ENCODE assay signal across 19 cellular contexts in the genomic region with DNA sequence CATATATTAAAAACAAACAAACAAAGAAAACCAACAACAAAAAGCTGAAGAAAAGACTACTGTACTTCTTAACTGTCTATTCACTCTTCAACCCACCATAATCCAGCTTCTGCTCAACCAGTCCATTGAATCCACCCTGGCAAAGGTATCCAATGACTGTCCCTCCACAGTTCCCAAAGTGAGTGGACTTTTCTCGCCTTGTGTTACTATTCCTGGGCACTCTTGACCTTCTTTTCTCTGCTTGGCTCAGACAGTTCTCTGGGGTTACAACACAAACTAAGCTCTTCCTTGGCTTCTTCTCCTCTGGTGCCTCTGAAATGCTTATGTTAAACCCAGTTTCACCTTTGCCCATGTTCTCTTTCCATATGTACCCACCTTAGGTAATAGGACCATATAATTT.
DNase-seq lines count a peak whose midpoint lies in the region; ATAC-seq and TF ChIP-seq lines count a peak whose summit lies in the region.
"Had no signal": no experiment of that assay in that cellular context is flagged by ENCODE, and none has a peak within 500 bp of the region (broad histone marks: within the 10 kb centered on the region; RNA-seq: fewer than 3 reads in every experiment).

No MANE protein-coding gene starts in this region.

- H3K4me3 Mint-ChIP-seq in CD8-positive, alpha-beta T cell, result no peak overlapping the region
- no peak overlapping the region for H3K4me3 Mint-ChIP-seq in central memory CD8-positive, alpha-beta T cell
- no peak overlapping the region for H3K4me3 Mint-ChIP-seq in memory B cell
- H3K4me3 Mint-ChIP-seq in T-helper 2 cell treated with Interferon-gamma antibody and Interleukin-4, amounts not matched to agents 5 μg/mL and 100 μg/mL, for 36 hours, result no peak overlapping the region
- H3K4me3 Mint-ChIP-seq: B cell; CD4-positive, alpha-beta memory T cell had no signal

- ATAC-seq in left ventricle myocardium superior (peak; percentile 47), memory B cell (ENCODE audit: low read depth) (no peak)
- no peak for ATAC-seq in CD8-positive, alpha-beta T cell
- no peak for ATAC-seq in central memory CD8-positive, alpha-beta T cell (replicated peaks; ENCODE audit: extremely low read depth, poor library complexity, severe bottlenecking)

- H3K27ac ChIP-seq in CD8-positive, alpha-beta T cell (ENCODE audit: low read depth, low read length), result no peak overlapping the region
- H3K27ac ChIP-seq: BLaER1 treated with 17β-estradiol and CSF1 and Interleukin-3, amounts not matched to agents 10 nM and 100 nM; C4-2B had no signal

- peak overlapping the region; percentile 3 for H3K27ac Mint-ChIP-seq in CD8-positive, alpha-beta T cell
- peak overlapping the region; percentile 6 for H3K27ac Mint-ChIP-seq in central memory CD8-positive, alpha-beta T cell (ENCODE audit: low read depth)
- peak overlapping the region; percentile 10 for H3K27ac Mint-ChIP-seq in memory B cell
- no peak overlapping the region for H3K27ac Mint-ChIP-seq in T-helper 2 cell treated with Interferon-gamma antibody and Interleukin-4, amounts not matched to agents 5 μg/mL and 100 μg/mL, for 36 hours
- H3K27ac Mint-ChIP-seq: B cell had no signal

- POLR2A ChIA-PET in CD8-positive, alpha-beta T cell (lab: Charles Lee), result no interaction called here

- DNase-seq in left ventricle myocardium superior (no peak), cardiac septum (ENCODE audit: low spot score) (no peak), memory B cell (ENCODE audit: low spot score in 2 of 2) (no peak), foreskin fibroblast (no peak)
- no peak for DNase-seq in CD8-positive, alpha-beta T cell
- DNase-seq in central memory CD8-positive, alpha-beta T cell (ENCODE audit: low spot score in 2 of 2), result no peak
- DNase-seq in activated CD4-positive, alpha-beta T cell treated with anti-CD3 and anti-CD28 coated beads, Interleukin-2, amount 50 U/mL, for 48 hours, result no peak
- no peak for DNase-seq in T-helper 2 cell treated with Interferon-gamma antibody and Interleukin-4, amounts not matched to agents 5 μg/mL and 100 μg/mL, for 36 hours (ENCODE audit: low spot score)
- DNase-seq: 8988T; ACHN; AML-193; Caco-2; Calu3; CD4-positive, alpha-beta memory T cell; DMS79 treated with DMSO at 0.1 percent for 48 hours; GF-D8 had no signal

- H3K4me1 Mint-ChIP-seq in CD8-positive, alpha-beta T cell (ENCODE audit: low read depth), result peaks cover 6% of the 10 kb centered on the region
- H3K4me1 Mint-ChIP-seq in central memory CD8-positive, alpha-beta T cell, result peaks cover 6% of the 10 kb centered on the region
- H3K4me1 Mint-ChIP-seq in memory B cell, result peaks cover 5% of the 10 kb centered on the region
- H3K4me1 Mint-ChIP-seq in T-helper 2 cell treated with Interferon-gamma antibody and Interleukin-4, amounts not matched to agents 5 μg/mL and 100 μg/mL, for 36 hours (ENCODE audit: low read depth), result peaks cover 8% of the 10 kb centered on the region

- peaks cover 5% of the 10 kb centered on the region for H3K36me3 Mint-ChIP-seq in CD8-positive, alpha-beta T cell
- H3K36me3 Mint-ChIP-seq in central memory CD8-positive, alpha-beta T cell (ENCODE audit: insufficient read depth), result no peaks in the 10 kb centered on the region
- H3K36me3 Mint-ChIP-seq in memory B cell, result peaks cover 12% of the 10 kb centered on the region
- H3K36me3 Mint-ChIP-seq in T-helper 2 cell treated with Interferon-gamma antibody and Interleukin-4, amounts not matched to agents 5 μg/mL and 100 μg/mL, for 36 hours (ENCODE audit: low read depth), result peaks cover 3% of the 10 kb centered on the region

- no peaks in the 10 kb centered on the region for H3K36me3 ChIP-seq in CD8-positive, alpha-beta T cell (ENCODE audit: insufficient read depth, low read length)

- H3K9me3 Mint-ChIP-seq in CD8-positive, alpha-beta T cell, result no peaks in the 10 kb centered on the region
- no peaks in the 10 kb centered on the region for H3K9me3 Mint-ChIP-seq in central memory CD8-positive, alpha-beta T cell
- H3K9me3 Mint-ChIP-seq in memory B cell, result no peaks in the 10 kb centered on the region
- no peaks in the 10 kb centered on the region for H3K9me3 Mint-ChIP-seq in T-helper 2 cell treated with Interferon-gamma antibody and Interleukin-4, amounts not matched to agents 5 μg/mL and 100 μg/mL, for 36 hours
- H3K9me3 Mint-ChIP-seq: CD4-positive, alpha-beta memory T cell had no signal

- H3K27me3 ChIP-seq in CD8-positive, alpha-beta T cell (ENCODE audit: insufficient read depth, low read length), result no peaks in the 10 kb centered on the region
- H3K27me3 ChIP-seq: BLaER1 treated with 17β-estradiol and CSF1 and Interleukin-3, amounts not matched to agents 10 nM and 100 nM had no signal

- no peaks in the 10 kb centered on the region for H3K9me3 ChIP-seq in CD8-positive, alpha-beta T cell (ENCODE audit: low read length)
- H3K9me3 ChIP-seq: BLaER1 treated with 17β-estradiol and CSF1 and Interleukin-3, amounts not matched to agents 10 nM and 100 nM; Caco-2 had no signal

- H3K27me3 Mint-ChIP-seq in CD8-positive, alpha-beta T cell (ENCODE audit: low read depth), result no peaks in the 10 kb centered on the region
- H3K27me3 Mint-ChIP-seq in central memory CD8-positive, alpha-beta T cell, result no peaks in the 10 kb centered on the region
- no peaks in the 10 kb centered on the region for H3K27me3 Mint-ChIP-seq in memory B cell
- no peaks in the 10 kb centered on the region for H3K27me3 Mint-ChIP-seq in T-helper 2 cell treated with Interferon-gamma antibody and Interleukin-4, amounts not matched to agents 5 μg/mL and 100 μg/mL, for 36 hours (ENCODE audit: low read depth)
- H3K27me3 Mint-ChIP-seq: B cell; CD4-positive, alpha-beta memory T cell had no signal

- intact Hi-C loops in left ventricle myocardium superior (cut with micrococcal nuclease), result no loop called here
- intact Hi-C loops in cardiac septum (cut with DNase I), result no loop called here
- intact Hi-C loops in CD8-positive, alpha-beta T cell (cut with DNase I, micrococcal nuclease), result no loop called here

- CTCF ChIA-PET in CD8-positive, alpha-beta T cell (lab: Charles Lee), result interaction anchor here (0.5 to 0.9 kb wide), 3 partner anchors 9 to 91 kb away, joined by 3 to 4 read pairs (median 3); no protein-coding TSS in a partner anchor

- no peak for TF ChIP-seq CTCF in CD8-positive, alpha-beta T cell (IDR thresholded peaks at IDR 0.05)
- no peak for TF ChIP-seq CTCF in foreskin fibroblast (IDR thresholded peaks at IDR 0.05; ENCODE audit: low read depth, low read length)

- no peak overlapping the region for H3K4me3 ChIP-seq in CD8-positive, alpha-beta T cell (ENCODE audit: low read depth, low read length)
- H3K4me3 ChIP-seq in foreskin fibroblast (ENCODE audit: low read depth in 1 of 2, low read length in 2 of 2), result no peak overlapping the region
- H3K4me3 ChIP-seq: BLaER1 treated with 17β-estradiol and CSF1 and Interleukin-3, amounts not matched to agents 10 nM and 100 nM had no signal

- peaks cover 13% of the 10 kb centered on the region for H3K4me1 ChIP-seq in CD8-positive, alpha-beta T cell (ENCODE audit: insufficient read depth, low read length)
- H3K4me1 ChIP-seq: Caco-2 had no signal
